ENCODE assay signal across 1 cellular context in genomic region chrX:20378291-20378920, GRCh38.
TF ChIP-seq lines count a peak whose summit lies in the region.

No MANE protein-coding gene starts in this region.

TF ChIP-seq in GM23338, 12 proteins besides CTCF, POLR2A, EP300 and RAD21 (continued from another document):
- no peak for TF ChIP-seq ZNF462 (CRISPR knock-in tag; IDR thresholded peaks at IDR 0.05)
- no peak for TF ChIP-seq ZNF331 (CRISPR knock-in tag; IDR thresholded peaks at IDR 0.05; ENCODE audit: low read depth)
- no peak for TF ChIP-seq ETS1 (IDR thresholded peaks at IDR 0.05)
- no peak for TF ChIP-seq REST (IDR thresholded peaks at IDR 0.05; ENCODE audit: unreplicated experiment)
- no peak for TF ChIP-seq STAT1 (IDR thresholded peaks at IDR 0.05; ENCODE audit: unreplicated experiment)
- no peak for TF ChIP-seq JUNB (IDR thresholded peaks at IDR 0.05; ENCODE audit: unreplicated experiment)
- TF ChIP-seq POLR2AphosphoS5 (IDR thresholded peaks at IDR 0.05; ENCODE audit: low read depth), result no peak
- TF ChIP-seq NANOG (IDR thresholded peaks at IDR 0.05; ENCODE audit: borderline replicate concordance), result no peak
- TF ChIP-seq EZH2 (IDR thresholded peaks at IDR 0.05; ENCODE audit: low read depth, unreplicated experiment), result no peak
